25 cellular contexts compared by ENCODE assay signal in the genomic region with DNA sequence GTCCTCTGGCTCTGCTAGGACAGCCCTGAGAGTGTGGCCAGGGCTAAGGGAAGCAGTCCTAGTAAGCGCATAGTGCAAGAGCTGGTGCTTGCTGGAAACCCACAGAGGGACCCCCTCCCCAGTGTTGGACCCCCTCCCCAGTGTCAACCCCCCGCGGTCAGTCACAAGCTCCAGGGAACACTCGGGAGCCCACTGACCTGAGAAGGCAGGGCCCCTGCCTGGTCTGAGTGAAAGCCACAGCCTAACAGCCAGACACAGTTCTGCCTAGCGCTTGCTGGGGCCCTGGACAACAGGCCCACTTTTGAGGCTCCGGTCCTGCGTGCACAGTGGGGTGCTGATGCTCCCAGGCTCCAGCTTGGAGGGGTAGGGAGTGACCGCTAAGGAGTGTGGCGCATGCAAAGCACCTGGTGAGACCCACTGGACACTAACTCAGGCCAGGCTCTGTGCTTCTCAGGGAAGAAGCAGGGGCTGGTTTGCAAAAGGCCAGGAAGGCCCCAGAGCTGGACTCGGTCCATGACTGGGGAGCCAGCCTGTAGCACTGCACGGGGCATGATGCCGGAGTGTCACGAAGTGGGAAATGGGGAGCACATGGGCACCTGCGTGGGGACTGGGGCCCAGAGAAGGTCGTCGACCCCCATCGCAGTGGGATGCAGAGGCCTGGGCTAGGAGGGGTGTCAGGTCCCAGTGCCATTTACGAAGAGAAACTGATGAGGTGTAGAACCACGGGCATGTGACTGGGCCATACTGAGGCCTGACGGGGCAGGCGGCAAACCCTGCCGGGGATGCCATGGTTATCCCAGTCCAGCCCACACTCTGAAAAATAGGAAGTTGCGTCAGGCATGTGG.
A peak's percentile ranks its signal among the peaks of the same experiment; 100 is the strongest.
DNase-seq lines count a peak whose midpoint lies in the region; ATAC-seq and TF ChIP-seq lines count a peak whose summit lies in the region.
"Had no signal": no experiment of that assay in that cellular context is flagged by ENCODE, and none has a peak within 500 bp of the region (broad histone marks: within the 10 kb centered on the region; RNA-seq: fewer than 3 reads in every experiment).

No MANE protein-coding gene starts in this region.

- H3F3A ChIP-seq in GM23338 (replicated peaks; ENCODE audit: low read depth) = 0 out of 2 replicates have a peak, but pooled peaks cover 3% of the 10 kb centered on the region

- TF ChIP-seq CTCF in GM23338 (conservative IDR thresholded peaks at IDR 0.05; ENCODE audit: low read depth in 2 of 2) (no peak), endodermal cell (conservative IDR thresholded peaks at IDR 0.05) (no peak), osteoblast (IDR thresholded peaks at IDR 0.05; ENCODE audit: extremely low read depth, low read depth, low read length) (no peak)

- H3K27me3 Mint-ChIP-seq in GM23338 (ENCODE audit: insufficient read depth, low read depth, poor library complexity) (peaks cover 14% of the 10 kb centered on the region), endodermal cell (ENCODE audit: insufficient read depth) (peaks cover 13% of the 10 kb centered on the region)
- H3K27me3 Mint-ChIP-seq: activated CD4-positive, alpha-beta T cell treated with anti-CD3 and anti-CD28 coated beads, Interleukin-2, amount 10 ng/mL, durations not matched to agents 24 days and 14 days had no signal

- H3K4me3 ChIP-seq in BLaER1 (no peak overlapping the region), GM23338 (no peak overlapping the region), endodermal cell (ENCODE audit: low read length) (no peak overlapping the region), osteoblast (ENCODE audit: insufficient read depth, low read length) (no peak overlapping the region)
- H3K4me3 ChIP-seq: body of pancreas, left lung, tibial artery had no signal

- H3K27ac ChIP-seq in BLaER1 (no peak overlapping the region), GM23338 (ENCODE audit: low read depth) (no peak overlapping the region), endodermal cell (ENCODE audit: low read depth, low read length) (no peak overlapping the region), osteoblast (ENCODE audit: low read depth, low read length) (no peak overlapping the region)
- H3K27ac ChIP-seq: body of pancreas, foreskin keratinocyte, KMS-11, left lung, tibial artery had no signal

- H3K4me2 ChIP-seq in BLaER1 (peak overlapping the region; percentile 9; the same call in 1 of the 2 replicates), GM23338 (0 out of 2 replicates have a peak overlapping the region, but pooled peaks have one; percentile 62), osteoblast (ENCODE audit: insufficient read depth, low read length) (no peak overlapping the region)
- H3K4me2 ChIP-seq: KMS-11 had no signal

- H3K4me1 Mint-ChIP-seq in GM23338 (peaks cover 34% of the 10 kb centered on the region), endodermal cell (peaks cover 10% of the 10 kb centered on the region)
- H3K4me1 Mint-ChIP-seq: activated CD4-positive, alpha-beta T cell treated with anti-CD3 and anti-CD28 coated beads, Interleukin-2, amount 10 ng/mL, durations not matched to agents 24 days and 14 days had no signal

- no peaks in the 10 kb centered on the region for H4K20me1 ChIP-seq in BLaER1
- no peaks in the 10 kb centered on the region for H4K20me1 ChIP-seq in GM23338 (replicated peaks; ENCODE audit: insufficient read depth)
- no peaks in the 10 kb centered on the region for H4K20me1 ChIP-seq in osteoblast (ENCODE audit: insufficient read depth, low read length)

- H3K4me1 ChIP-seq in BLaER1 (peaks cover 28% of the 10 kb centered on the region), GM23338 (ENCODE audit: insufficient read depth) (peaks cover 11% of the 10 kb centered on the region), endodermal cell (ENCODE audit: control insufficient read depth, insufficient read depth, low read length) (no peaks in the 10 kb centered on the region), osteoblast (ENCODE audit: insufficient read depth, low read length) (no peaks in the 10 kb centered on the region)
- H3K4me1 ChIP-seq: body of pancreas, foreskin keratinocyte had no signal

- WGBS in endodermal cell (ENCODE audit: insufficient coverage in 1 of 2, insufficient read length in 1 of 2), 2 experiments = 93% methylated on average over 14 to 23 of the region's 23 CpGs

- H3K4me3 Mint-ChIP-seq in GM23338 (no peak overlapping the region), endodermal cell (no peak overlapping the region)
- H3K4me3 Mint-ChIP-seq: activated CD4-positive, alpha-beta T cell treated with anti-CD3 and anti-CD28 coated beads, Interleukin-2, amount 10 ng/mL, durations not matched to agents 24 days and 14 days; CD4-positive, alpha-beta T cell; immature natural killer cell; T-helper 2 cell treated with Interferon-gamma antibody and Interleukin-4, amounts not matched to agents 5 μg/mL and 100 μg/mL, for 36 hours had no signal

- no peak for ATAC-seq in GM23338
- no peak for ATAC-seq in GM21528 (IDR thresholded peaks at IDR 0.05; ENCODE audit: low FRiP score, unreplicated experiment)
- no peak for ATAC-seq in activated naive CD4-positive, alpha-beta T cell treated with anti-CD3 and anti-CD28 coated beads, Interleukin-2, amount 50 U/mL, for 72 hours
- ATAC-seq: body of pancreas, foreskin keratinocyte had no signal

- DNase-seq in GM23338 (ENCODE audit: low spot score) (no peak), endodermal cell (peak; percentile 48), osteoblast (ENCODE audit: insufficient read length, low spot score, missing footprints) (peak; percentile 61), NOMO-1 (lab: John Stamatoyannopoulos, UW; ENCODE audit: unreplicated experiment in 2 of 2) (no peak), NOMO-1 treated with DMSO at 0.1 percent for 48 hours (lab: John Stamatoyannopoulos, UW; ENCODE audit: unreplicated experiment) (no peak)
- no peak for DNase-seq in activated naive CD4-positive, alpha-beta T cell treated with anti-CD3 and anti-CD28 coated beads, Interleukin-2, amount 50 U/mL, for 72 hours (ENCODE audit: low spot score in 2 of 2)
- DNase-seq: activated CD4-positive, alpha-beta T cell treated with anti-CD3 and anti-CD28 coated beads, Interleukin-2, amount 10 ng/mL, durations not matched to agents 24 days and 14 days; effector memory CD4-positive, alpha-beta T cell; foreskin keratinocyte; immature natural killer cell; naive B cell; NCI-H2171; NCI-H524; stimulated activated CD4-positive, alpha-beta T cell treated with anti-CD3 and anti-CD28 coated beads, Interleukin-12 subunit alpha, Interleukin-12 subunit beta, amount 100 ng/mL, for 4 hours; stimulated activated CD4-positive, alpha-beta T cell treated with anti-CD3 and anti-CD28 coated beads, Interleukin-4, amount 100 ng/mL, for 24 hours; stimulated activated naive CD4-positive, alpha-beta T cell had no signal

- no peaks in the 10 kb centered on the region for H3K9me3 ChIP-seq in BLaER1
- H3K9me3 ChIP-seq in endodermal cell (ENCODE audit: control insufficient read depth, low read length) = no peaks in the 10 kb centered on the region
- H3K9me3 ChIP-seq in osteoblast (ENCODE audit: low read depth, low read length) = no peaks in the 10 kb centered on the region
- H3K9me3 ChIP-seq: body of pancreas, left lung, tibial artery had no signal

- H3K79me2 ChIP-seq in GM23338 (replicated peaks; ENCODE audit: insufficient read depth) (no peaks in the 10 kb centered on the region), osteoblast (ENCODE audit: insufficient read depth, low read length) (no peaks in the 10 kb centered on the region)

- H3K9me3 Mint-ChIP-seq in GM23338 (peaks cover under 1% of the 10 kb centered on the region; the same call in 2 of the 3 replicates), endodermal cell (no peaks in the 10 kb centered on the region)
- H3K9me3 Mint-ChIP-seq in activated naive CD4-positive, alpha-beta T cell treated with anti-CD3 and anti-CD28 coated beads, Interleukin-2, amount 50 U/mL, for 72 hours = no peaks in the 10 kb centered on the region
- H3K9me3 Mint-ChIP-seq: activated CD4-positive, alpha-beta T cell treated with anti-CD3 and anti-CD28 coated beads, Interleukin-2, amount 10 ng/mL, durations not matched to agents 24 days and 14 days; activated T-helper 2 cell treated with anti-CD3 and anti-CD28 coated beads, Interferon-gamma antibody, Interleukin-2, Interleukin-4, amounts not matched to agents 10 μg/mL and 5 μg/mL and 100 μg/mL, durations not matched to agents 14 hours and 24 hours and 36 hours; CD4-positive, alpha-beta T cell; T-helper 2 cell treated with Interferon-gamma antibody and Interleukin-4, amounts not matched to agents 5 μg/mL and 100 μg/mL, for 36 hours had no signal

- H3K9me2 ChIP-seq in GM23338 (ENCODE audit: insufficient read depth) = peaks cover 3% of the 10 kb centered on the region; the same call in 1 of the 2 replicates

- no peak overlapping the region for H3K9ac ChIP-seq in BLaER1
- H3K9ac ChIP-seq in endodermal cell (ENCODE audit: extremely low read depth, low read length, poor library complexity, severe bottlenecking) = no peak overlapping the region
- H3K9ac ChIP-seq: KMS-11 had no signal

- no peak overlapping the region for H3K27ac Mint-ChIP-seq in GM23338
- H3K27ac Mint-ChIP-seq in endodermal cell = no peak overlapping the region
- H3K27ac Mint-ChIP-seq in activated naive CD4-positive, alpha-beta T cell treated with anti-CD3 and anti-CD28 coated beads, Interleukin-2, amount 50 U/mL, for 72 hours = peak overlapping the region in 1 of 2 donors; percentile 47
- H3K27ac Mint-ChIP-seq: activated CD4-positive, alpha-beta T cell treated with anti-CD3 and anti-CD28 coated beads, Interleukin-2, amount 10 ng/mL, durations not matched to agents 24 days and 14 days; activated T-helper 2 cell treated with anti-CD3 and anti-CD28 coated beads, Interferon-gamma antibody, Interleukin-2, Interleukin-4, amounts not matched to agents 10 μg/mL and 5 μg/mL and 100 μg/mL, durations not matched to agents 14 hours and 24 hours and 36 hours; CD4-positive, alpha-beta T cell; immature natural killer cell; T-helper 2 cell treated with Interferon-gamma antibody and Interleukin-4, amounts not matched to agents 5 μg/mL and 100 μg/mL, for 36 hours had no signal

- H3K36me3 ChIP-seq in BLaER1 (no peaks in the 10 kb centered on the region), GM23338 (ENCODE audit: insufficient read depth) (no peaks in the 10 kb centered on the region; the same call in 1 of the 2 replicates), endodermal cell (ENCODE audit: control insufficient read depth, insufficient read depth, low read length) (no peaks in the 10 kb centered on the region), osteoblast (ENCODE audit: insufficient read depth, low read length) (no peaks in the 10 kb centered on the region)
- H3K36me3 ChIP-seq: left lung, tibial artery had no signal

- 0 out of 2 replicates have a peak, but pooled peaks cover 4% of the 10 kb centered on the region for H3K27me3 ChIP-seq in BLaER1
- H3K27me3 ChIP-seq in GM23338 (ENCODE audit: insufficient read depth) = no peaks in the 10 kb centered on the region
- no peaks in the 10 kb centered on the region for H3K27me3 ChIP-seq in endodermal cell (ENCODE audit: control insufficient read depth, insufficient read depth, low read length, poor library complexity, severe bottlenecking)
- H3K27me3 ChIP-seq in osteoblast (ENCODE audit: insufficient read depth, low read length) = no peaks in the 10 kb centered on the region
- H3K27me3 ChIP-seq: body of pancreas, foreskin keratinocyte had no signal

- no peaks in the 10 kb centered on the region for H3K36me3 Mint-ChIP-seq in GM23338 (ENCODE audit: low read depth)
- no peaks in the 10 kb centered on the region for H3K36me3 Mint-ChIP-seq in endodermal cell (ENCODE audit: low read depth)
- H3K36me3 Mint-ChIP-seq in activated naive CD4-positive, alpha-beta T cell treated with anti-CD3 and anti-CD28 coated beads, Interleukin-2, amount 50 U/mL, for 72 hours = no peaks in the 10 kb centered on the region
- H3K36me3 Mint-ChIP-seq: immature natural killer cell, naive B cell had no signal

- H2AFZ ChIP-seq in GM23338 (no peak overlapping the region; the same call in 1 of the 2 replicates), osteoblast (ENCODE audit: low read length) (no peak overlapping the region)

Comparison
In these comparisons a context has a peak if more than half of its experiments do, and no peak if none do; other contexts are left out.
1. DNase-seq: peak in endodermal cell (single experiment) and osteoblast (single experiment); none in GM23338 (single experiment), NOMO-1 (0 of 2), activated naive CD4-positive, alpha-beta T cell treated with anti-CD3 and anti-CD28 coated beads, Interleukin-2, amount 50 U/mL, for 72 hours (0 of 2) and NOMO-1 treated with DMSO at 0.1 percent for 48 hours (single experiment).